Comparison of ENCODE assay signal across 14 cellular contexts in the genomic region with DNA sequence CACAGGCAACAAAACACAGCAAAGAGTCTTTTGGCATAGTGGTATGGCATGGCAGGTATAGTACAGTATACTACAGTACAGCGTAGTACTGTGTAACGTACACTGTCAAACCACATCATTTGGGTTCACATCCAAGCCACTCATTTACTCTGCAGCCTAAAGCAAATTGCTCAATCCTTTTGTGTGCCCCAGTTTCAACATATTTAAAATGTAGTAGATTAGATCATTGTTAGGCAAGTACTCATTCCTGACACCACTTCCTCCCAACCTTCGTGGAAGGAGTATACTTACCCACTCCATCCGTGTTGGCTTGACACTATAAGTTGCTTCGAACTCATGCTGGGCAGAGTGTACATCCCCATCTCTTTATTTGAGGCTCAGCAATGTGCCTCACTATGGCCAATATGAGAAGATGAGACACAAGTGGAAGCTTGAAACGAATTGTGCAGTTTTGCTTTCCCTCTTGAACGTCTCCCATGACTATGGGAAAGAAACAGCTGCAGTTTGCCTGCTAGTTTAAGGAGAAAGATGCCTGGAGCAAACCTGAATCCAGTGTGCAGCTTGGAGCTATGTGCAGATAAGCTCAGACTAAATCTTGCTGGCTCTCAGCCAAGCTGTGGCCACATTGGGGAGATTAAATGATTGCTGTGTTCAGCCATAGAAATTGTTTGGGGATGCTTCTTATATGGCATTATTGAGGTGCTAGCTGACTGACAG.
DNase-seq lines count a peak whose midpoint lies in the region; ATAC-seq and TF ChIP-seq lines count a peak whose summit lies in the region.
"Had no signal": no experiment of that assay in that cellular context is flagged by ENCODE, and none has a peak within 500 bp of the region (broad histone marks: within the 10 kb centered on the region; RNA-seq: fewer than 3 reads in every experiment).

No MANE protein-coding gene starts in this region.

- H3K9me3 Mint-ChIP-seq in CD4-positive, alpha-beta memory T cell, result peaks cover 0 to 12% (median 0%) of the 10 kb centered on the region in 8 donors

- H3K27me3 ChIP-seq in neutrophil, result no peaks in the 10 kb centered on the region
- no peaks in the 10 kb centered on the region for H3K27me3 ChIP-seq in CD4-positive, alpha-beta memory T cell (ENCODE audit: insufficient read depth, low read length)
- H3K27me3 ChIP-seq: upper lobe of left lung had no signal

- H3K4me1 Mint-ChIP-seq in CD4-positive, alpha-beta memory T cell, result peaks cover 0 to 6% (median 3%) of the 10 kb centered on the region in 4 donors

- no peaks in the 10 kb centered on the region for H3K36me3 Mint-ChIP-seq in CD4-positive, alpha-beta memory T cell

- ATAC-seq in HG02981 (IDR thresholded peaks at IDR 0.05; ENCODE audit: unreplicated experiment), result no peak
- ATAC-seq: heart right ventricle had no signal

- intact Hi-C loops in CD4-positive, alpha-beta memory T cell (cut with micrococcal nuclease), result no loop called here

- H3K4me3 ChIP-seq in cardiac fibroblast (replicated peaks in 1 of 2; ENCODE audit: low read depth in 2 of 2, low read length in 2 of 2), result no peak overlapping the region
- H3K4me3 ChIP-seq in neutrophil (ENCODE audit: low read depth in 1 of 2, low read length in 1 of 2), result peak overlapping the region in 1 of 2 experiments; percentile 1
- H3K4me3 ChIP-seq in CD4-positive, alpha-beta memory T cell (ENCODE audit: low read length in 2 of 2), result no peak overlapping the region
- H3K4me3 ChIP-seq: heart right ventricle, upper lobe of left lung had no signal

- CTCF ChIA-PET in CD4-positive, alpha-beta memory T cell (lab: Charles Lee; ENCODE audit: partially characterized antibody), result no interaction called here

- H3K27ac Mint-ChIP-seq in CD4-positive, alpha-beta memory T cell, result no peak overlapping the region
- H3K27ac Mint-ChIP-seq: T-helper 2 cell treated with Interferon-gamma antibody and Interleukin-4, amounts not matched to agents 5 μg/mL and 100 μg/mL, for 36 hours had no signal

- no peaks in the 10 kb centered on the region for H3K27me3 Mint-ChIP-seq in CD4-positive, alpha-beta memory T cell

- peak; percentile 72 for DNase-seq in NCI-H82 (lab: John Stamatoyannopoulos, UW)
- DNase-seq in NCI-H82 treated with DMSO at 0.1 percent for 48 hours (lab: John Stamatoyannopoulos, UW; ENCODE audit: unreplicated experiment), result no peak
- peak; percentile 37 for DNase-seq in NCI-H226
- DNase-seq in cardiac fibroblast (ENCODE audit: low read depth in 2 of 2), result peak; percentile 49 to 56
- DNase-seq in CD4-positive, alpha-beta memory T cell, result no peak
- no peak for DNase-seq in NCI-H1105 treated with DMSO at 0.1 percent for 48 hours (lab: John Stamatoyannopoulos, UW)
- DNase-seq: heart right ventricle; NCI-H1092; NCI-H774; stimulated activated CD8-positive, alpha-beta memory T cell treated with anti-CD3 and anti-CD28 coated beads, Interleukin-4, amount 100 ng/mL, for 48 hours; upper lobe of left lung had no signal

- no peak for TF ChIP-seq CTCF in cardiac fibroblast (IDR thresholded peaks at IDR 0.05; ENCODE audit: low read depth, low read length)
- no peak for TF ChIP-seq CTCF in neutrophil (IDR thresholded peaks at IDR 0.05)

- H3K9me3 ChIP-seq in neutrophil, result no peaks in the 10 kb centered on the region
- H3K9me3 ChIP-seq in CD4-positive, alpha-beta memory T cell (ENCODE audit: control insufficient read depth in 1 of 2, low read length in 2 of 2), result no peaks in the 10 kb centered on the region
- H3K9me3 ChIP-seq: heart right ventricle, upper lobe of left lung had no signal

- POLR2A ChIA-PET in CD4-positive, alpha-beta memory T cell (lab: Charles Lee; ENCODE audit: partially characterized antibody), result no interaction called here

- H3K4me1 ChIP-seq in neutrophil (ENCODE audit: control insufficient read depth in 1 of 2, insufficient read depth in 1 of 2, low read depth in 1 of 2, low read length in 1 of 2), result peaks cover 36 to 46% of the 10 kb centered on the region in 2 experiments
- no peaks in the 10 kb centered on the region for H3K4me1 ChIP-seq in CD4-positive, alpha-beta memory T cell (ENCODE audit: insufficient read depth, low read length)
- H3K4me1 ChIP-seq: upper lobe of left lung had no signal

- H3K4me3 Mint-ChIP-seq in CD4-positive, alpha-beta memory T cell, result no peak overlapping the region
- H3K4me3 Mint-ChIP-seq: T-helper 2 cell treated with Interferon-gamma antibody and Interleukin-4, amounts not matched to agents 5 μg/mL and 100 μg/mL, for 36 hours had no signal

- peak overlapping the region; percentile 68 for H3K27ac ChIP-seq in neutrophil
- no peak overlapping the region for H3K27ac ChIP-seq in CD4-positive, alpha-beta memory T cell (ENCODE audit: low read depth, low read length)
- H3K27ac ChIP-seq: heart right ventricle, upper lobe of left lung had no signal

- H3K36me3 ChIP-seq in neutrophil, result no peaks in the 10 kb centered on the region
- H3K36me3 ChIP-seq in CD4-positive, alpha-beta memory T cell (ENCODE audit: insufficient read depth, low read length), result no peaks in the 10 kb centered on the region
- H3K36me3 ChIP-seq: heart right ventricle, upper lobe of left lung had no signal

Comparison
In these comparisons a context has a peak if more than half of its experiments do, and no peak if none do; other contexts are left out.
1. DNase-seq: peak in NCI-H82 (single experiment), NCI-H226 (single experiment) and cardiac fibroblast (2 of 2); none in NCI-H82 treated with DMSO at 0.1 percent for 48 hours (single experiment), CD4-positive, alpha-beta memory T cell (0 of 5) and NCI-H1105 treated with DMSO at 0.1 percent for 48 hours (single experiment).